21 cellular contexts compared by ENCODE assay signal in the genomic region with DNA sequence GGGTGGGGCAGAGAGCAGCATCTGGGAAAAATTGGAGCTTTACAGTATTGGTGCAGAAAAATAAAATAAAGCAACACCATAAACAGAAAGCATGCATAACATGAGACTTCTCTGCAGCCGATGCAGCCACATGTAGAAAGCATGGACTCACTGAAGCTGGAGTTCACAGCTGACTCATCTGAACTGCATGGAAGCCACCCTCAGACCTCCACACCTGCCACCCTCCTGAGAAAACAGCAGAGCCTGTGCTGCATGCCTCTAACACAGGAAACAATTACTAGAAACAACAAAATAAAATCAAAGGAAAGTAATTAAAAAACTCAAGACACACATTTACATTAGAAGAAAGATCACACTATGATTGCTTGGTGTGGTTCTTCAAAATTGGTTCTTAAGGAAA.
"Had no signal": no experiment of that assay in that cellular context is flagged by ENCODE, and none has a peak within 500 bp of the region (broad histone marks: within the 10 kb centered on the region; RNA-seq: fewer than 3 reads in every experiment).

No MANE protein-coding gene starts in this region.

- H3K36me3 Mint-ChIP-seq: activated naive CD8-positive, alpha-beta T cell; naive thymus-derived CD4-positive, alpha-beta T cell had no signal

- H3K36me3 ChIP-seq: esophagus muscularis mucosa, gastroesophageal sphincter, heart left ventricle, prostate gland, right atrium auricular region, SJSA1, thoracic aorta, upper lobe of left lung, WERI-Rb-1 had no signal

- ATAC-seq: gastroesophageal sphincter; heart left ventricle; mucosa of descending colon; naive thymus-derived CD4-positive, alpha-beta T cell had no signal

- H3K27me3 ChIP-seq: right atrium auricular region, upper lobe of left lung had no signal

- H3K9me3 Mint-ChIP-seq: activated CD4-positive, alpha-beta T cell treated with anti-CD3 and anti-CD28 coated beads, Interleukin-2, amount 10 ng/mL, durations not matched to agents 24 days and 14 days; naive thymus-derived CD4-positive, alpha-beta T cell; T-helper 1 cell treated with Interleukin-12 subunit alpha and Interleukin-12 subunit beta and Interleukin-4 antibody, amounts not matched to agents 30 μg/mL and 1 μg/mL, for 36 hours had no signal

- H3K4me3 ChIP-seq: esophagus muscularis mucosa, gastroesophageal sphincter, heart left ventricle, mucosa of descending colon, prostate gland, right atrium auricular region, SJSA1, thoracic aorta, upper lobe of left lung had no signal

- H3K27ac Mint-ChIP-seq: activated CD4-positive, alpha-beta T cell treated with anti-CD3 and anti-CD28 coated beads, Interleukin-2, amount 10 ng/mL, durations not matched to agents 24 days and 14 days; activated naive CD8-positive, alpha-beta T cell had no signal

- H3K4me3 Mint-ChIP-seq: activated CD4-positive, alpha-beta T cell treated with anti-CD3 and anti-CD28 coated beads, Interleukin-2, amount 10 ng/mL, durations not matched to agents 24 days and 14 days; activated naive CD8-positive, alpha-beta T cell; T-helper 1 cell treated with Interleukin-12 subunit alpha and Interleukin-12 subunit beta and Interleukin-4 antibody, amounts not matched to agents 30 μg/mL and 1 μg/mL, for 36 hours had no signal

- DNase-seq: activated CD4-positive, alpha-beta T cell treated with anti-CD3 and anti-CD28 coated beads, Interleukin-2, amount 10 ng/mL, durations not matched to agents 24 days and 14 days; activated gamma-delta T cell; cerebellar nuclear complex; cortex of kidney; effector CD8-positive, alpha-beta T cell; heart left ventricle; mesenchymal stem cell; mucosa of descending colon; naive thymus-derived CD4-positive, alpha-beta T cell; stimulated activated CD4-positive, alpha-beta T cell treated with anti-CD3 and anti-CD28 coated beads, Interleukin-12 subunit alpha, Interleukin-12 subunit beta, amount 100 ng/mL, for 4 hours; stimulated activated CD4-positive, alpha-beta T cell treated with anti-CD3 and anti-CD28 coated beads, Interleukin-2, amount 100 ng/mL, for 24 hours; upper lobe of left lung; WERI-Rb-1 had no signal
